ENCODE assay signal across 9 cellular contexts in the genomic region with DNA sequence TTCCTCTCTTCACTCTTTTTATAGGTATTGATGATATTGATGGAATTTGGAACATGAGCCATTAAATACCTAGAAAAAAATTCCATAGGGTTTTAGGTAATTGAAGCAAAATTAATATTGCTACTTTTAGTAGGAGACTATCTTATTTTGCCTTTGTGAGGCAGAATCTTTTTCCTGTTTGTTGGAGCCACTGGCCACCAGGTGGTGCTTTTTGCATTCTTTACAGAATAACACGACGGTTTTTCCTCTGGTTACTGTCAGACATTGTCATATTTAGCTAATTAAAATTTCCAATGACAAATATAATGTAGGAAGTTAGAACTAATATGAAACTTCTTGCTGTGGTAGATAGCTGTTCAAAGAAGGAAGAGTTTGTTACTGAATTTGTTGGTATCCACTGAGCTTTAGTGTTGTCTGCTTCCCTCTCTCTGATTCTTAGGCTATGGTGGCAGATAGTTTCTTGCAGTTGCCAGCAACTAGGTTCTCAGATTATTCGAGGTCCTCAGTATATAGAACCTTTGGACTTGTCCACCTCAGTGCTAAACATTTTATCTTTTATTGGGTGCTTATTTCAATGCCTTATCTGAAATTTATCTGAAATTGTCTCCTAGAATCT. TPM values are rescaled to one million over a fixed set of nuclear protein-coding genes. Genes with fewer than 3 reads are reported as not detected.
DNase-seq lines count a peak whose midpoint lies in the region; ATAC-seq and TF ChIP-seq lines count a peak whose summit lies in the region.
"Had no signal": no experiment of that assay in that cellular context is flagged by ENCODE, and none has a peak within 500 bp of the region (broad histone marks: within the 10 kb centered on the region; RNA-seq: fewer than 3 reads in every experiment).

No MANE protein-coding gene starts in this region.

- peak overlapping the region; percentile 47 for H3K27ac Mint-ChIP-seq in T-helper 17 cell

- H3K27ac ChIP-seq in mammary epithelial cell (ENCODE audit: insufficient read depth, low read depth, low read length), result no peak overlapping the region
- H3K27ac ChIP-seq: SJSA1 had no signal

- H3K4me3 ChIP-seq in mammary epithelial cell (replicated peaks in 1 of 3; ENCODE audit: insufficient read depth in 1 of 3, low read depth in 2 of 3, low read length in 3 of 3), result no peak overlapping the region
- H3K4me3 ChIP-seq: SJSA1 had no signal

- H3K4me1 Mint-ChIP-seq in T-helper 17 cell, result peaks cover 11% of the 10 kb centered on the region

- in situ Hi-C loops in mammary epithelial cell (cut with MboI; ENCODE audit: low sequenced_read_pairs in 2 of 2), result no loop called here

- WGBS in mammary epithelial cell (ENCODE audit: low coverage, missing lambda C conversion rate), result 14% methylated on average over 3 of the region's 3 CpGs

- H3K9me3 ChIP-seq in T-helper 17 cell (ENCODE audit: control insufficient read depth, low read length, poor library complexity, severe bottlenecking) (no peaks in the 10 kb centered on the region), mammary epithelial cell (replicated peaks; ENCODE audit: insufficient read depth, low read length) (no peaks in the 10 kb centered on the region)
- H3K9me3 ChIP-seq: SJSA1 had no signal

- no peaks in the 10 kb centered on the region for H3K36me3 Mint-ChIP-seq in T-helper 17 cell (ENCODE audit: low read depth)

- no peaks in the 10 kb centered on the region for H3K4me1 ChIP-seq in mammary epithelial cell (ENCODE audit: insufficient read depth, low read length)
- H3K4me1 ChIP-seq: SJSA1 had no signal

- H4K20me1 ChIP-seq in mammary epithelial cell (ENCODE audit: insufficient read depth, low read length), result no peaks in the 10 kb centered on the region

- DNase-seq in COLO829 (ENCODE audit: low spot score) (peak; percentile 44), KG1 (lab: John Stamatoyannopoulos, UW) (peak; percentile 44), T-helper 17 cell (no peak), mammary epithelial cell (peak; percentile 19), left kidney (ENCODE audit: low read depth, low spot score) (peak; percentile 60), HK-2 (ENCODE audit: unreplicated experiment) (no peak)
- peak; percentile 12 to 13 for DNase-seq in stimulated activated CD8-positive, alpha-beta memory T cell treated with anti-CD3 and anti-CD28 coated beads, Interleukin-7, amount 100 ng/mL, for 4 hours (ENCODE audit: low read depth in 2 of 2)

- H3K27me3 ChIP-seq in mammary epithelial cell (ENCODE audit: insufficient read depth, low read length), result no peaks in the 10 kb centered on the region
- H3K27me3 ChIP-seq: SJSA1 had no signal

- intact Hi-C loops in mammary epithelial cell (cut with micrococcal nuclease), result loop anchor here (1.0 kb wide), 2 partner anchors 66 to 120 kb away; no protein-coding TSS in a partner anchor

- peaks cover 2% of the 10 kb centered on the region for H3K79me2 ChIP-seq in mammary epithelial cell (ENCODE audit: insufficient read depth, low read length)

- peaks cover 25% of the 10 kb centered on the region for H3K36me3 ChIP-seq in mammary epithelial cell (ENCODE audit: insufficient read depth, low read length)

- H3K27me3 Mint-ChIP-seq in T-helper 17 cell, result no peaks in the 10 kb centered on the region

- CTCF ChIA-PET in mammary epithelial cell (lab: Charles Lee; ENCODE audit: low non-redundant PET), result interaction anchor here (0.7 to 0.9 kb wide), 2 partner anchors 164 to 240 kb away, joined by 3 read pairs; no protein-coding TSS in a partner anchor

- TF ChIP-seq CTCF in mammary epithelial cell (conservative IDR thresholded peaks at IDR 0.05 in 1 of 2, IDR thresholded peaks at IDR 0.05 in 1 of 2; ENCODE audit: extremely low read depth in 1 of 2, insufficient read depth in 1 of 2, low read depth in 1 of 2, low read length in 2 of 2), result peak; percentile 66 to 70

- H3K4me3 Mint-ChIP-seq in T-helper 17 cell, result no peak overlapping the region

- no peak overlapping the region for H3K4me2 ChIP-seq in mammary epithelial cell (ENCODE audit: insufficient read depth, low read depth, low read length)

- ATAC-seq in GM19035 (IDR thresholded peaks at IDR 0.05; ENCODE audit: unreplicated experiment) (peak; percentile 67), T-helper 17 cell (peak; percentile 66)

- dilution Hi-C loops in mammary epithelial cell (cut with HindIII; ENCODE audit: low sequenced_read_pairs), result no loop called here

- no peak overlapping the region for H2AFZ ChIP-seq in mammary epithelial cell (ENCODE audit: low read depth, low read length)

- BruUV-seq in mammary epithelial cell (replicated peaks; lab: Mats Ljungman, UMichigan), result no TSS peak

- H3K9ac ChIP-seq in mammary epithelial cell (ENCODE audit: insufficient read depth, low read length), result no peak overlapping the region

RNA-seq across cellular contexts. Expression of a gene that starts 25.7 kb away (rescaled TPM):
- total RNA-seq in T-helper 17 cell (10 to 100 TPM; 58.8 to 68.8 TPM), mammary epithelial cell (10 to 100 TPM; 13.2 to 76.6 TPM)
- 8.2 TPM for polyA plus RNA-seq in mammary epithelial cell
- polyA minus RNA-seq in mammary epithelial cell, result 3.9 TPM

RNA-seq across cellular contexts. Expression of a gene that starts 59.2 kb away (rescaled TPM):
- total RNA-seq in T-helper 17 cell (10 to 100 TPM; 77.3 to 97.2 TPM), mammary epithelial cell (10 to 100 TPM; 12.5 to 25.6 TPM)
- polyA plus RNA-seq in mammary epithelial cell, result 11.3 TPM
- 33.2 TPM for polyA minus RNA-seq in mammary epithelial cell

Comparison
In these comparisons a context has a peak if more than half of its experiments do, and no peak if none do; other contexts are left out.
1. DNase-seq: peak in COLO829 (single experiment), KG1 (single experiment), mammary epithelial cell (single experiment), left kidney (single experiment) and stimulated activated CD8-positive, alpha-beta memory T cell treated with anti-CD3 and anti-CD28 coated beads, Interleukin-7, amount 100 ng/mL, for 4 hours (2 of 2); none in T-helper 17 cell (0 of 3) and HK-2 (single experiment).